In genomic region chr12:99985129-99985570, GRCh38 we compare ENCODE assay signal across 8 cellular contexts. TPM values are rescaled to one million over a fixed set of nuclear protein-coding genes. Genes with fewer than 3 reads are reported as not detected.
DNase-seq lines count a peak whose midpoint lies in the region; ATAC-seq and TF ChIP-seq lines count a peak whose summit lies in the region.

No MANE protein-coding gene starts in this region.

- peak overlapping the region; percentile 60 for H3K4me3 Mint-ChIP-seq in activated CD4-positive, alpha-beta T cell treated with anti-CD3 and anti-CD28 coated beads, Interleukin-2, amount 10 ng/mL, durations not matched to agents 7 days and 5 days

- H3K9me3 ChIP-seq in HUES6 (ENCODE audit: control insufficient read depth, insufficient read depth, low read depth, low read length) (no peaks in the 10 kb centered on the region), thyroid gland (no peaks in the 10 kb centered on the region)

- peaks cover 46% of the 10 kb centered on the region for H3K27me3 Mint-ChIP-seq in activated CD4-positive, alpha-beta T cell treated with anti-CD3 and anti-CD28 coated beads, Interleukin-2, amount 10 ng/mL, durations not matched to agents 7 days and 5 days

- H3K4me3 ChIP-seq in HUES6 (ENCODE audit: low read depth, low read length), result peak overlapping the region; percentile 78
- H3K4me3 ChIP-seq in thyroid gland (replicated peaks in 1 of 3), result peak overlapping the region; percentile 35 to 59 (median 54)

- POLR2A ChIA-PET in activated CD4-positive, alpha-beta T cell treated with anti-CD3 and anti-CD28 coated beads, Interleukin-2, amount 10 ng/mL, durations not matched to agents 7 days and 5 days (lab: Charles Lee), result no interaction called here

- CTCF ChIA-PET in activated CD4-positive, alpha-beta T cell treated with anti-CD3 and anti-CD28 coated beads, Interleukin-2, amount 10 ng/mL, durations not matched to agents 7 days and 5 days (lab: Charles Lee), result no interaction called here

- H3K9me3 Mint-ChIP-seq in activated CD4-positive, alpha-beta T cell treated with anti-CD3 and anti-CD28 coated beads, Interleukin-2, amount 10 ng/mL, durations not matched to agents 7 days and 5 days, result no peaks in the 10 kb centered on the region

- DNase-seq in activated CD4-positive, alpha-beta T cell treated with anti-CD3 and anti-CD28 coated beads, Interleukin-2, amount 10 ng/mL, durations not matched to agents 7 days and 5 days, result no peak
- no peak for DNase-seq in activated CD4-positive, alpha-beta T cell treated with anti-CD3 and anti-CD28 coated beads for 4 hours
- DNase-seq in amniotic epithelial cell (ENCODE audit: low read depth), result peak; percentile 6
- DNase-seq in left lobe of liver (ENCODE audit: low spot score), result no peak
- DNase-seq in thyroid gland, result no peak
- no peak for DNase-seq in NCI-H1694 (lab: John Stamatoyannopoulos, UW)

- H3K36me3 ChIP-seq in HUES6 (ENCODE audit: control insufficient read depth, insufficient read depth, low read length) (no peaks in the 10 kb centered on the region), thyroid gland (no peaks in the 10 kb centered on the region)

- WGBS in thyroid gland, 2 donors, result 1 to 2% methylated on average over 9 of the region's 10 CpGs

- H3K27me3 ChIP-seq in HUES6 (ENCODE audit: control insufficient read depth, insufficient read depth, low read length), result peaks cover 42% of the 10 kb centered on the region
- no peaks in the 10 kb centered on the region for H3K27me3 ChIP-seq in thyroid gland

- H3K4me1 Mint-ChIP-seq in activated CD4-positive, alpha-beta T cell treated with anti-CD3 and anti-CD28 coated beads, Interleukin-2, amount 10 ng/mL, durations not matched to agents 7 days and 5 days, result peaks cover 13% of the 10 kb centered on the region

- peak; percentile 38 for ATAC-seq in left lobe of liver
- ATAC-seq in activated CD4-positive, CD25-positive, alpha-beta regulatory T cell treated with anti-CD3 and anti-CD28 coated beads, Interleukin-2, amount 50 U/mL, for 24 hours, result no peak

- H3K9ac ChIP-seq in HUES6 (ENCODE audit: low read length), result peak overlapping the region; percentile 23

- no peak overlapping the region for H3K27ac Mint-ChIP-seq in activated CD4-positive, alpha-beta T cell treated with anti-CD3 and anti-CD28 coated beads, Interleukin-2, amount 10 ng/mL, durations not matched to agents 7 days and 5 days

- intact Hi-C loops in thyroid gland (cut with DNase I), result loop anchor here (10.0 kb wide), 1 partner anchor 180 kb away; no protein-coding TSS in a partner anchor

- H3K27ac ChIP-seq in HUES6 (ENCODE audit: low read depth, low read length) (no peak overlapping the region), thyroid gland (peak overlapping the region; percentile 72 to 78 (median 74))

- peaks cover 8% of the 10 kb centered on the region; the same call in 1 of the 2 replicates for H3K4me1 ChIP-seq in HUES6 (ENCODE audit: control insufficient read depth, insufficient read depth, low read length)
- peaks cover 0 to 6% of the 10 kb centered on the region in 2 donors for H3K4me1 ChIP-seq in thyroid gland

- H3K36me3 Mint-ChIP-seq in activated CD4-positive, alpha-beta T cell treated with anti-CD3 and anti-CD28 coated beads, Interleukin-2, amount 10 ng/mL, durations not matched to agents 7 days and 5 days (ENCODE audit: low read depth), result no peaks in the 10 kb centered on the region

- no peak for TF ChIP-seq POLR2A in thyroid gland (IDR thresholded peaks at IDR 0.05)

- TF ChIP-seq CTCF in thyroid gland (IDR thresholded peaks at IDR 0.05), result no peak

RNA-seq across cellular contexts. Expression of gene ANKS1B, which starts 0.4 kb away (rescaled TPM):
- under 1 TPM; 0.17 to 0.25 TPM for total RNA-seq in activated CD4-positive, alpha-beta T cell treated with anti-CD3 and anti-CD28 coated beads, Interleukin-2, amount 10 ng/mL, durations not matched to agents 7 days and 5 days
- total RNA-seq in left lobe of liver (3.6 TPM), thyroid gland (10 to 100 TPM; 34.5 to 81.9 (median 71.1) TPM)
